10 cellular contexts compared by ENCODE assay signal in the genomic region with DNA sequence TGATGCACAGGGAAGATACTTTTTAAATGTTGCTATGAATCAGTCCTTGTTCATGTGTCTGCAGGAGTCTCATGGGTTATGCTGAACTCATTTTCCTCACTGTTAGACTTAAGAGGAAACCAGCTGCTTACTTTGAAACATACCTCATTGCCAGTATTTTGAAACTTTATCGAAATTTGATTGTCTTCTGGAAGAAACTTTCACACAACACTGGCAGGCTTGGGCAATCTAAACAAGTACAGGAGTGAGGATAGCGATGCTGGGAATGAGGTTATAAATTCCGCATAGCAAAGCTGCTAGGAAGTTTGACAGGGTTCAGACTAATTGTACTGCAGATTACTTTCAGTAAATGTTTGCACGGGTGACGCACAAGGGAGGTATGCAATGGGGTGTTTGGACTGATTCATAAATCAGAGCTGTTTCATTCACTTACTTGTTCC.
DNase-seq lines count a peak whose midpoint lies in the region; ATAC-seq, FAIRE-seq and TF ChIP-seq lines count a peak whose summit lies in the region.
"Had no signal": no experiment of that assay in that cellular context is flagged by ENCODE, and none has a peak within 500 bp of the region (broad histone marks: within the 10 kb centered on the region; RNA-seq: fewer than 3 reads in every experiment).

No MANE protein-coding gene starts in this region.

- no peak overlapping the region for H3K27ac Mint-ChIP-seq in activated naive CD4-positive, alpha-beta T cell treated with anti-CD3 and anti-CD28 coated beads, Interleukin-2, amount 50 U/mL, for 72 hours
- H3K27ac Mint-ChIP-seq: naive thymus-derived CD4-positive, alpha-beta T cell had no signal

- H3K36me3 ChIP-seq in brain microvascular endothelial cell (replicated peaks), result no peaks in the 10 kb centered on the region
- no peaks in the 10 kb centered on the region for H3K36me3 ChIP-seq in keratinocyte (ENCODE audit: control insufficient read depth in 2 of 2, extremely low read depth in 1 of 2, insufficient read depth in 2 of 2, low read length in 2 of 2)

- in situ Hi-C loops in brain microvascular endothelial cell (cut with HindIII; ENCODE audit: low pct_ligation_motif_present, low sequenced_read_pairs), result no loop called here

- H3K36me3 Mint-ChIP-seq in activated naive CD4-positive, alpha-beta T cell treated with anti-CD3 and anti-CD28 coated beads, Interleukin-2, amount 50 U/mL, for 72 hours, result no peaks in the 10 kb centered on the region
- H3K36me3 Mint-ChIP-seq: naive thymus-derived CD4-positive, alpha-beta T cell had no signal

- ATAC-seq in HG03025 (IDR thresholded peaks at IDR 0.05; ENCODE audit: low FRiP score, unreplicated experiment), result no peak
- no peak for ATAC-seq in activated naive CD4-positive, alpha-beta T cell treated with anti-CD3 and anti-CD28 coated beads, Interleukin-2, amount 50 U/mL, for 72 hours
- ATAC-seq: naive thymus-derived CD4-positive, alpha-beta T cell had no signal

- dilution Hi-C loops in keratinocyte (cut with MboI; ENCODE audit: extremely low pct_ligation_motif_present, low sequenced_read_pairs), result no loop called here

- TF ChIP-seq CTCF in brain microvascular endothelial cell (IDR thresholded peaks at IDR 0.05; ENCODE audit: low read depth, low read length, missing control alignments), result no peak
- TF ChIP-seq CTCF in keratinocyte (optimal IDR thresholded peaks at IDR 0.05 in 1 of 3, IDR thresholded peaks at IDR 0.05 in 1 of 3, conservative IDR thresholded peaks at IDR 0.05 in 1 of 3; ENCODE audit: extremely low read depth in 1 of 3, insufficient read depth in 2 of 3, low read length in 3 of 3), result no peak

- H3K4me2 ChIP-seq in keratinocyte (ENCODE audit: control insufficient read depth, extremely low read depth, insufficient read depth, low read depth, low read length), result peak overlapping the region; percentile 95

- FAIRE-seq in keratinocyte (lab: Jason Lieb, UNC), result peak; percentile 100

- H3K9me1 ChIP-seq in keratinocyte (ENCODE audit: control insufficient read depth, extremely low read depth, insufficient read depth, low read length), result no peaks in the 10 kb centered on the region

- H4K20me1 ChIP-seq in keratinocyte (ENCODE audit: control insufficient read depth, extremely low read depth, insufficient read depth, low read length), result no peaks in the 10 kb centered on the region

- H3K79me2 ChIP-seq in keratinocyte (ENCODE audit: control insufficient read depth, insufficient read depth, low read length), result no peaks in the 10 kb centered on the region

- no peaks in the 10 kb centered on the region for H3K9me3 Mint-ChIP-seq in activated naive CD4-positive, alpha-beta T cell treated with anti-CD3 and anti-CD28 coated beads, Interleukin-2, amount 50 U/mL, for 72 hours

- H3K4me1 ChIP-seq in keratinocyte (ENCODE audit: control insufficient read depth, extremely low read depth, insufficient read depth, low read length), result peaks cover 48% of the 10 kb centered on the region

- peak; percentile 37 for DNase-seq in HPDE6-E6E7 (ENCODE audit: extremely low spot score)
- DNase-seq in brain microvascular endothelial cell, result peak; percentile 88
- DNase-seq in keratinocyte (ENCODE audit: low read depth, low spot score), result no peak
- peak; percentile 79 for DNase-seq in stromal cell of bone marrow (ENCODE audit: low read depth)
- no peak for DNase-seq in DMS 273 (lab: John Stamatoyannopoulos, UW; ENCODE audit: unreplicated experiment)
- DNase-seq in superior temporal gyrus (ENCODE audit: extremely low spot score), result no peak
- DNase-seq in activated naive CD4-positive, alpha-beta T cell treated with anti-CD3 and anti-CD28 coated beads, Interleukin-2, amount 50 U/mL, for 72 hours (ENCODE audit: low spot score in 2 of 2), result no peak
- DNase-seq: caudate nucleus; naive thymus-derived CD4-positive, alpha-beta T cell had no signal

- H3K9me3 ChIP-seq in keratinocyte (ENCODE audit: control insufficient read depth, low read depth, low read length), result no peaks in the 10 kb centered on the region

- peak overlapping the region; percentile 31 for H3K4me3 ChIP-seq in brain microvascular endothelial cell (ENCODE audit: low read depth, low read length)
- H3K4me3 ChIP-seq in keratinocyte (ENCODE audit: control insufficient read depth in 2 of 3, extremely low read depth in 1 of 3, insufficient read depth in 2 of 3, low read depth in 1 of 3, low read length in 3 of 3), result peak overlapping the region in 2 of 3 experiments; percentile 41 to 58

- H3K27ac ChIP-seq in brain microvascular endothelial cell (peak overlapping the region; percentile 37), keratinocyte (ENCODE audit: control insufficient read depth, insufficient read depth, low read length) (peak overlapping the region; percentile 81)

- peak overlapping the region; percentile 60 for H3K9ac ChIP-seq in keratinocyte (ENCODE audit: control insufficient read depth, extremely low read depth, insufficient read depth, low read length)

- H3K27me3 ChIP-seq in brain microvascular endothelial cell (replicated peaks) (no peaks in the 10 kb centered on the region), keratinocyte (ENCODE audit: control insufficient read depth, extremely low read depth, insufficient read depth, low read length) (no peaks in the 10 kb centered on the region)

- H2AFZ ChIP-seq in keratinocyte (ENCODE audit: control insufficient read depth, low read length), result peak overlapping the region; percentile 51

Comparison
In these comparisons a context has a peak if more than half of its experiments do, and no peak if none do; other contexts are left out.
1. DNase-seq: peak in HPDE6-E6E7 (single experiment), brain microvascular endothelial cell (single experiment) and stromal cell of bone marrow (single experiment); none in keratinocyte (single experiment), DMS 273 (single experiment), superior temporal gyrus (single experiment) and activated naive CD4-positive, alpha-beta T cell treated with anti-CD3 and anti-CD28 coated beads, Interleukin-2, amount 50 U/mL, for 72 hours (0 of 2).